30 cellular contexts compared by ENCODE assay signal in the genomic region with DNA sequence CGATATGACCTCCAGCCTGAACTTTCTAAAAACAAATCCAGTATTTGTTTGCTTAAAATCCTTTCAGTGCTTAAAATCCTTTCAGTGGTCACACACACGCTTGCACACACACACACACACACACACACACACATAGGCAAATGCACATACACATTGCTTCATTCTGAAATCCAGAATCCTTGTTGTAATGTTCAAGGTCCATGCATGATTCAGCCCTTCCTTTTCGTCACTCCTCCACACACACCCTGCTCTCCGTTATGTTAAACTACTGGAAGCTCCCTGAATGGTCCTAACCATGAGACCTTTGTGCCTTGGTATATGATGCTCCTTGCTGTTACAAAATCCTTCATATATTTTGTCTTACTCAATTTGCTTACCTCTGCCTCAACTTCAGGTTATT. TPM values are rescaled to one million over a fixed set of nuclear protein-coding genes. Genes with fewer than 3 reads are reported as not detected.
"Had no signal": no experiment of that assay in that cellular context is flagged by ENCODE, and none has a peak within 500 bp of the region (broad histone marks: within the 10 kb centered on the region; RNA-seq: fewer than 3 reads in every experiment).

No MANE protein-coding gene starts in this region.

- H3K4me1 Mint-ChIP-seq: activated CD4-positive, alpha-beta memory T cell treated with anti-CD3 and anti-CD28 coated beads, Interleukin-2, amount 10 ng/mL, durations not matched to agents 7 days and 5 days; activated CD4-positive, alpha-beta T cell treated with anti-CD3 and anti-CD28 coated beads, Interleukin-2, amount 10 ng/mL, durations not matched to agents 7 days and 5 days; memory B cell; naive thymus-derived CD4-positive, alpha-beta T cell had no signal

- H3K27ac Mint-ChIP-seq: activated CD4-positive, alpha-beta memory T cell treated with anti-CD3 and anti-CD28 coated beads, Interleukin-2, amount 10 ng/mL, durations not matched to agents 7 days and 5 days; activated CD4-positive, alpha-beta T cell treated with anti-CD3 and anti-CD28 coated beads, Interleukin-2, amount 10 ng/mL, durations not matched to agents 7 days and 5 days; activated naive CD4-positive, alpha-beta T cell treated with anti-CD3 and anti-CD28 coated beads, Interleukin-2, amount 50 U/mL, for 72 hours; memory B cell; naive thymus-derived CD4-positive, alpha-beta T cell; T-helper 1 cell treated with Interleukin-12 subunit alpha and Interleukin-12 subunit beta and Interleukin-4 antibody, amounts not matched to agents 30 μg/mL and 1 μg/mL, for 36 hours had no signal

- FAIRE-seq: colon had no signal

- H3K36me3 Mint-ChIP-seq: activated naive CD4-positive, alpha-beta T cell treated with anti-CD3 and anti-CD28 coated beads, Interleukin-2, amount 50 U/mL, for 72 hours; memory B cell; naive thymus-derived CD4-positive, alpha-beta T cell had no signal

- H3K27ac ChIP-seq: ascending aorta, breast epithelium, esophagus muscularis mucosa, gastroesophageal sphincter, parathyroid adenoma, psoas muscle, right atrium auricular region, spleen, tibial nerve had no signal

- H3K4me3 Mint-ChIP-seq: activated CD4-positive, alpha-beta memory T cell treated with anti-CD3 and anti-CD28 coated beads, Interleukin-2, amount 10 ng/mL, durations not matched to agents 7 days and 5 days; activated CD4-positive, alpha-beta T cell treated with anti-CD3 and anti-CD28 coated beads, Interleukin-2, amount 10 ng/mL, durations not matched to agents 7 days and 5 days; memory B cell; naive thymus-derived CD4-positive, alpha-beta T cell; neural crest cell; T-helper 1 cell treated with Interleukin-12 subunit alpha and Interleukin-12 subunit beta and Interleukin-4 antibody, amounts not matched to agents 30 μg/mL and 1 μg/mL, for 36 hours had no signal

- H3K36me3 ChIP-seq: ascending aorta, breast epithelium, esophagus muscularis mucosa, gastroesophageal sphincter, right atrium auricular region, spleen, tibial nerve had no signal

- H3K4me1 ChIP-seq: ascending aorta, breast epithelium, esophagus muscularis mucosa, gastroesophageal sphincter, psoas muscle, right atrium auricular region, spleen, tibial nerve had no signal

- H3K9me3 ChIP-seq: ascending aorta, breast epithelium, esophagus muscularis mucosa, gastroesophageal sphincter, psoas muscle, right atrium auricular region, spleen, tibial nerve had no signal

- H3K27me3 ChIP-seq: ascending aorta, breast epithelium, esophagus muscularis mucosa, right atrium auricular region, tibial nerve had no signal

- DNase-seq: activated CD4-positive, alpha-beta memory T cell treated with anti-CD3 and anti-CD28 coated beads, Interleukin-2, amount 10 ng/mL, durations not matched to agents 7 days and 5 days; activated CD4-positive, alpha-beta T cell treated with anti-CD3 and anti-CD28 coated beads, Interleukin-2, amount 10 ng/mL, durations not matched to agents 7 days and 5 days; activated CD4-positive, CD25-positive, alpha-beta regulatory T cell treated with anti-CD3 and anti-CD28 coated beads, Interleukin-2, amount 50 U/mL, for 72 hours; activated naive CD4-positive, alpha-beta T cell; activated T-cell treated with anti-CD3 and anti-CD28 coated beads, Interleukin-2, amount 50 U/mL, for 48 hours; dermis blood vessel endothelial cell; effector CD4-positive, alpha-beta T cell; hippocampal formation; midbrain; naive thymus-derived CD4-positive, alpha-beta T cell; occipital lobe; psoas muscle; spleen; stimulated activated naive CD4-positive, alpha-beta T cell; T-helper 9 cell had no signal

- H3K9me3 Mint-ChIP-seq: activated CD4-positive, alpha-beta memory T cell treated with anti-CD3 and anti-CD28 coated beads, Interleukin-2, amount 10 ng/mL, durations not matched to agents 7 days and 5 days; activated CD4-positive, alpha-beta T cell treated with anti-CD3 and anti-CD28 coated beads, Interleukin-2, amount 10 ng/mL, durations not matched to agents 7 days and 5 days; activated naive CD4-positive, alpha-beta T cell treated with anti-CD3 and anti-CD28 coated beads, Interleukin-2, amount 50 U/mL, for 72 hours; memory B cell; naive thymus-derived CD4-positive, alpha-beta T cell; neural crest cell; T-helper 1 cell treated with Interleukin-12 subunit alpha and Interleukin-12 subunit beta and Interleukin-4 antibody, amounts not matched to agents 30 μg/mL and 1 μg/mL, for 36 hours had no signal

- H3K4me3 ChIP-seq: ascending aorta, breast epithelium, esophagus muscularis mucosa, gastroesophageal sphincter, psoas muscle, right atrium auricular region, spleen, tibial nerve had no signal

RNA-seq across cellular contexts. Expression of a gene that starts 44.9 kb away (rescaled TPM):
- total RNA-seq: activated CD4-positive, alpha-beta memory T cell treated with anti-CD3 and anti-CD28 coated beads, Interleukin-2, amount 10 ng/mL, durations not matched to agents 7 days and 5 days; activated CD4-positive, alpha-beta T cell treated with anti-CD3 and anti-CD28 coated beads, Interleukin-2, amount 10 ng/mL, durations not matched to agents 7 days and 5 days; activated naive CD4-positive, alpha-beta T cell treated with anti-CD3 and anti-CD28 coated beads, Interleukin-2, amount 50 U/mL, for 72 hours; ascending aorta; fibroblast of villous mesenchyme; kidney epithelial cell; lower leg skin; naive thymus-derived CD4-positive, alpha-beta T cell; spleen had no signal
- polyA plus RNA-seq: naive thymus-derived CD4-positive, alpha-beta T cell; spleen had no signal
